ENCODE assay signal across 18 cellular contexts in genomic region chr1:243462929-243463697, GRCh38.
DNase-seq lines count a peak whose midpoint lies in the region; ATAC-seq and TF ChIP-seq lines count a peak whose summit lies in the region.
"Had no signal": no experiment of that assay in that cellular context is flagged by ENCODE, and none has a peak within 500 bp of the region (broad histone marks: within the 10 kb centered on the region; RNA-seq: fewer than 3 reads in every experiment).

No MANE protein-coding gene starts in this region.

- H2BK20ac ChIP-seq in H9 (ENCODE audit: low read depth, low read length, poor library complexity, severe bottlenecking) (no peak overlapping the region), IMR-90 (ENCODE audit: low read depth, low read length) (no peak overlapping the region)

- no CpG with 5 or more reads among the region's 1 CpG for WGBS in H9 (ENCODE audit: extremely low coverage, insufficient read length, low lambda C conversion rate)
- no CpG with 5 or more reads among the region's 1 CpG for WGBS in IMR-90 (ENCODE audit: extremely low coverage in 2 of 2, insufficient read length in 1 of 2), 2 experiments
- WGBS in trophoblast cell (ENCODE audit: extremely low coverage, insufficient coverage, insufficient read length): no CpG with 5 or more reads among the region's 1 CpG

- H3K56ac ChIP-seq in H9 (ENCODE audit: insufficient read length, low read depth, low read length): no peak overlapping the region
- no peak overlapping the region for H3K56ac ChIP-seq in IMR-90 (ENCODE audit: extremely low read depth, insufficient read depth, low read length)

- intact Hi-C loops in IMR-90 (cut with micrococcal nuclease): no loop called here
- intact Hi-C loops in dorsolateral prefrontal cortex (cut with DNase I): no loop called here
- intact Hi-C loops in OCI-LY7 (cut with micrococcal nuclease; ENCODE audit: unreplicated experiment): no loop called here

- no peak for TF ChIP-seq POLR2A in IMR-90 (IDR thresholded peaks at IDR 0.05; ENCODE audit: low read depth, low read length)

- H3K79me1 ChIP-seq in H9 (ENCODE audit: insufficient read depth, low read depth, low read length, poor library complexity, severe bottlenecking): no peaks in the 10 kb centered on the region
- no peaks in the 10 kb centered on the region for H3K79me1 ChIP-seq in IMR-90 (ENCODE audit: low read depth in 1 of 2, low read length in 2 of 2)
- H3K79me1 ChIP-seq in trophoblast cell (ENCODE audit: low read length): no peaks in the 10 kb centered on the region

- DNase-seq in H9: peak; percentile 7
- no peak for DNase-seq in IMR-90
- DNase-seq in dorsolateral prefrontal cortex: no peak
- peak; percentile 62 to 76 for DNase-seq in trophoblast cell
- no peak for DNase-seq in NCI-H1105 (lab: John Stamatoyannopoulos, UW)
- no peak for DNase-seq in OCI-LY7 (ENCODE audit: low spot score)
- no peak for DNase-seq in GM13977 (ENCODE audit: low spot score)
- DNase-seq: C1 segment of cervical spinal cord; Calu3; CD4-positive, alpha-beta memory T cell; COR-L47; DMS53; DMS79 treated with DMSO at 0.1 percent for 48 hours; GF-D8; GM23248; H7 had no signal

- H3K4me2 ChIP-seq in H9 (ENCODE audit: insufficient read depth, insufficient read length, low read length): no peak overlapping the region
- no peak overlapping the region for H3K4me2 ChIP-seq in IMR-90 (ENCODE audit: low read depth, low read length)
- H3K4me2 ChIP-seq in trophoblast cell (ENCODE audit: low read length): no peak overlapping the region
- H3K4me2 ChIP-seq in OCI-LY7 (ENCODE audit: low read length): no peak overlapping the region

- POLR2A ChIA-PET in IMR-90 (lab: Charles Lee; ENCODE audit: unreplicated experiment) (no interaction called here), OCI-LY7 (lab: Charles Lee) (interaction anchor here (0.7 kb wide), 1 partner anchor 382 kb away, joined by 3 read pairs; no protein-coding TSS in a partner anchor)

- no peak overlapping the region for H3T11ph ChIP-seq in H9 (ENCODE audit: low read length)

- H2BK5ac ChIP-seq in H9 (ENCODE audit: insufficient read length, low read length) (no peak overlapping the region), IMR-90 (ENCODE audit: low read depth, low read length, poor library complexity, severe bottlenecking) (no peak overlapping the region), trophoblast cell (ENCODE audit: low read depth, low read length, poor library complexity) (no peak overlapping the region)

- ATAC-seq in IMR-90 (ENCODE audit: low read depth) (peak; percentile 85), GM18861 (IDR thresholded peaks at IDR 0.05; ENCODE audit: unreplicated experiment) (no peak)
- ATAC-seq: HCT116 had no signal

- CTCF ChIA-PET in IMR-90 (lab: Yijun Ruan, JAX) (no interaction called here), OCI-LY7 (lab: Charles Lee; ENCODE audit: unreplicated experiment) (no interaction called here)

- H2BK120ac ChIP-seq in H9 (ENCODE audit: low read depth, low read length, poor library complexity, severe bottlenecking): no peak overlapping the region
- H2BK120ac ChIP-seq in IMR-90 (ENCODE audit: low read depth, low read length): no peak overlapping the region
- H2BK120ac ChIP-seq in trophoblast cell (ENCODE audit: insufficient read depth, low read length, poor library complexity): no peak overlapping the region

- H4K20me1 ChIP-seq in H9 (ENCODE audit: control insufficient read depth, insufficient read depth, insufficient read length) (no peaks in the 10 kb centered on the region), IMR-90 (ENCODE audit: insufficient read depth, low read length) (no peaks in the 10 kb centered on the region), OCI-LY7 (ENCODE audit: insufficient read depth, low read length) (no peaks in the 10 kb centered on the region)

- no peaks in the 10 kb centered on the region for H3K4me1 Mint-ChIP-seq in H9
- H3K4me1 Mint-ChIP-seq: CD4-positive, alpha-beta memory T cell had no signal

- H2AK5ac ChIP-seq in H9 (ENCODE audit: insufficient read length, low read length): no peak overlapping the region
- H2AK5ac ChIP-seq in IMR-90 (ENCODE audit: low read depth, low read length): no peak overlapping the region
- H2AK5ac ChIP-seq in trophoblast cell (ENCODE audit: low read length): no peak overlapping the region

- BruUV-seq in IMR-90 (replicated peaks; lab: Mats Ljungman, UMichigan): no TSS peak
- BruUV-seq in OCI-LY7 (replicated peaks; lab: Mats Ljungman, UMichigan): no TSS peak

- no peak overlapping the region for H3K27ac ChIP-seq in H9 (ENCODE audit: insufficient read length, low read depth, low read length)
- H3K27ac ChIP-seq in IMR-90 (ENCODE audit: insufficient read depth, low read length): no peak overlapping the region
- H3K27ac ChIP-seq in dorsolateral prefrontal cortex: peak overlapping the region in 45 of 59 donors; percentile 0 to 78 (median 46)
- H3K27ac ChIP-seq in trophoblast cell (ENCODE audit: low read depth, low read length): no peak overlapping the region
- H3K27ac ChIP-seq in OCI-LY7 (ENCODE audit: low read depth, low read length, poor library complexity, severe bottlenecking): no peak overlapping the region
- H3K27ac ChIP-seq: GM23248 had no signal

- H3K27ac Mint-ChIP-seq in H9: no peak overlapping the region

- H3K36me3 ChIP-seq in IMR-90 (ENCODE audit: control insufficient read depth, insufficient read depth, low read length) (peaks cover 2% of the 10 kb centered on the region; the same call in 1 of the 2 replicates), trophoblast cell (ENCODE audit: control insufficient read depth in 1 of 2, insufficient read depth in 2 of 2, low read length in 2 of 2) (peaks cover 0 to 2% of the 10 kb centered on the region in 2 experiments), OCI-LY7 (ENCODE audit: insufficient read depth, low read length) (no peaks in the 10 kb centered on the region)

- no peak overlapping the region for H4K8ac ChIP-seq in H9 (replicated peaks; ENCODE audit: insufficient read length, low read depth, low read length)
- H4K8ac ChIP-seq in IMR-90 (ENCODE audit: low read depth in 2 of 2, low read length in 2 of 2): no peak overlapping the region
- no peak overlapping the region for H4K8ac ChIP-seq in trophoblast cell (ENCODE audit: low read depth, low read length)

- H3K23me2 ChIP-seq in H9 (ENCODE audit: insufficient read length, low read depth, low read length, poor library complexity, severe bottlenecking): no peaks in the 10 kb centered on the region

- H4K91ac ChIP-seq in H9 (ENCODE audit: insufficient read length, low read depth, low read length) (no peak overlapping the region), IMR-90 (ENCODE audit: insufficient read depth, low read depth, low read length) (no peak overlapping the region), trophoblast cell (ENCODE audit: low read depth, low read length) (no peak overlapping the region)

- dilution Hi-C loops in IMR-90 (cut with HindIII; ENCODE audit: low sequenced_read_pairs, unreplicated experiment): no loop called here

- no peak overlapping the region for H3K9ac ChIP-seq in H9 (ENCODE audit: extremely low read depth, insufficient read length, low read length)
- no peak overlapping the region for H3K9ac ChIP-seq in IMR-90 (ENCODE audit: low read depth, low read length)
- no peak overlapping the region for H3K9ac ChIP-seq in trophoblast cell (ENCODE audit: low read length)
- H3K9ac ChIP-seq: GM23248 had no signal

- no peaks in the 10 kb centered on the region for H3K9me2 ChIP-seq in OCI-LY7 (ENCODE audit: insufficient read depth, low read length)

- no peaks in the 10 kb centered on the region for H3K36me3 Mint-ChIP-seq in H9 (ENCODE audit: insufficient read depth in 1 of 3, low read depth in 3 of 3)

- H3K9me3 Mint-ChIP-seq in H9: no peaks in the 10 kb centered on the region
- H3K9me3 Mint-ChIP-seq: CD4-positive, alpha-beta memory T cell had no signal

- no peak overlapping the region for H2AFZ ChIP-seq in H9 (ENCODE audit: low read length)
- no peak overlapping the region for H2AFZ ChIP-seq in IMR-90 (replicated peaks; ENCODE audit: low read length, poor library complexity)
- H2AFZ ChIP-seq in trophoblast cell (ENCODE audit: insufficient read depth, low read length, poor library complexity): no peak overlapping the region
- H2AFZ ChIP-seq in OCI-LY7 (ENCODE audit: low read length): no peak overlapping the region
- H2AFZ ChIP-seq: GM23248 had no signal

- H3K9me3 ChIP-seq in H9 (ENCODE audit: control insufficient read depth, low read depth, low read length): no peaks in the 10 kb centered on the region
- no peaks in the 10 kb centered on the region for H3K9me3 ChIP-seq in IMR-90 (ENCODE audit: control insufficient read depth, insufficient read depth, low read length)
- H3K9me3 ChIP-seq in trophoblast cell (ENCODE audit: insufficient read depth, low read depth, low read length): no peaks in the 10 kb centered on the region
- H3K9me3 ChIP-seq in OCI-LY7 (ENCODE audit: low read length): no peaks in the 10 kb centered on the region

- no peak overlapping the region for H2AK9ac ChIP-seq in IMR-90 (replicated peaks; ENCODE audit: low read depth, low read length, poor library complexity)

- no peak overlapping the region for H3K18ac ChIP-seq in H9 (ENCODE audit: insufficient read length, low read depth, low read length)
- H3K18ac ChIP-seq in IMR-90 (ENCODE audit: low read depth, low read length): no peak overlapping the region
- H3K18ac ChIP-seq in trophoblast cell (ENCODE audit: low read length): no peak overlapping the region

- H3K4me1 ChIP-seq in H9 (ENCODE audit: insufficient read depth, low read length): no peaks in the 10 kb centered on the region
- peaks cover 2% of the 10 kb centered on the region for H3K4me1 ChIP-seq in IMR-90 (ENCODE audit: control insufficient read depth, insufficient read depth, low read length)
- no peaks in the 10 kb centered on the region for H3K4me1 ChIP-seq in trophoblast cell (ENCODE audit: control insufficient read depth in 1 of 2, insufficient read depth in 2 of 2, low read length in 2 of 2)
- no peaks in the 10 kb centered on the region for H3K4me1 ChIP-seq in OCI-LY7 (ENCODE audit: insufficient read depth, low read length, poor library complexity, severe bottlenecking)

- H3K14ac ChIP-seq in H9 (ENCODE audit: insufficient read depth, low read length) (no peak overlapping the region), IMR-90 (replicated peaks; ENCODE audit: low read depth, low read length) (no peak overlapping the region), trophoblast cell (ENCODE audit: low read length) (no peak overlapping the region)

- H4K5ac ChIP-seq in H9 (ENCODE audit: insufficient read length, low read depth, low read length) (no peak overlapping the region), IMR-90 (ENCODE audit: low read depth, low read length) (no peak overlapping the region)

- H4K12ac ChIP-seq in trophoblast cell (ENCODE audit: low read depth, low read length): no peak overlapping the region

- peaks cover 7% of the 10 kb centered on the region; the same call in 1 of the 2 replicates for H3K9me1 ChIP-seq in IMR-90 (ENCODE audit: insufficient read depth, low read length)

- in situ Hi-C loops in IMR-90 (cut with MboI; ENCODE audit: low sequenced_read_pairs) (no loop called here), GM13977 (cut with MboI; ENCODE audit: low pct_unique_long_range_greater_than_20kb, low sequenced_read_pairs, unreplicated experiment) (no loop called here)

- no peak overlapping the region for H2BK12ac ChIP-seq in H9 (ENCODE audit: insufficient read length, low read depth, low read length)
- no peak overlapping the region for H2BK12ac ChIP-seq in trophoblast cell (ENCODE audit: low read length)

- H3K4me3 Mint-ChIP-seq in H9: no peak overlapping the region
- H3K4me3 Mint-ChIP-seq: CD4-positive, alpha-beta memory T cell had no signal

- no peak overlapping the region for H3K4ac ChIP-seq in H9 (ENCODE audit: low read depth, low read length)
- H3K4ac ChIP-seq in IMR-90 (ENCODE audit: low read depth, low read length): no peak overlapping the region
- no peak overlapping the region for H3K4ac ChIP-seq in trophoblast cell (ENCODE audit: low read depth, low read length)

- H3K79me2 ChIP-seq in H9 (ENCODE audit: insufficient read depth, low read length): no peaks in the 10 kb centered on the region
- no peaks in the 10 kb centered on the region for H3K79me2 ChIP-seq in trophoblast cell (ENCODE audit: control insufficient read depth, insufficient read depth, low read length, poor library complexity)
- no peaks in the 10 kb centered on the region for H3K79me2 ChIP-seq in OCI-LY7 (ENCODE audit: insufficient read depth, low read depth, low read length)

- H2BK15ac ChIP-seq in H9 (ENCODE audit: low read depth, low read length) (no peak overlapping the region), IMR-90 (ENCODE audit: low read depth, low read length) (no peak overlapping the region; the same call in 2 of the 3 replicates)

- H3K27me3 Mint-ChIP-seq in H9 (ENCODE audit: low read depth): no peaks in the 10 kb centered on the region
- H3K27me3 Mint-ChIP-seq: CD4-positive, alpha-beta memory T cell had no signal

- H3K23ac ChIP-seq in H9 (ENCODE audit: insufficient read length, low read depth, low read length) (no peak overlapping the region), IMR-90 (ENCODE audit: low read depth, low read length) (no peak overlapping the region), trophoblast cell (ENCODE audit: low read length) (no peak overlapping the region)

- TF ChIP-seq RAD21 in IMR-90 (IDR thresholded peaks at IDR 0.05; ENCODE audit: low read length): no peak

- H3K27me3 ChIP-seq in H9 (ENCODE audit: insufficient read depth, low read length) (no peaks in the 10 kb centered on the region), IMR-90 (ENCODE audit: control insufficient read depth, insufficient read depth, low read length) (no peaks in the 10 kb centered on the region), dorsolateral prefrontal cortex (no peaks in the 10 kb centered on the region), trophoblast cell (ENCODE audit: insufficient read depth, low read length) (no peaks in the 10 kb centered on the region)

- TF ChIP-seq CTCF in H9 (conservative IDR thresholded peaks at IDR 0.05) (no peak), IMR-90 (conservative IDR thresholded peaks at IDR 0.05; ENCODE audit: low read depth, low read length) (no peak), dorsolateral prefrontal cortex (IDR thresholded peaks at IDR 0.05 in 54 of 56, conservative IDR thresholded peaks at IDR 0.05 in 2 of 56; ENCODE audit: low read depth in 1 of 56, partially characterized antibody in 56 of 56) (no peak), OCI-LY7 (conservative IDR thresholded peaks at IDR 0.05; ENCODE audit: low read length) (no peak), GM13977 (IDR thresholded peaks at IDR 0.05; ENCODE audit: extremely low read depth, insufficient read depth, missing control alignments) (no peak)

- H3K4me3 ChIP-seq in IMR-90 (ENCODE audit: insufficient read depth, low read depth, low read length) (no peak overlapping the region), dorsolateral prefrontal cortex (no peak overlapping the region), trophoblast cell (ENCODE audit: low read depth, low read length) (no peak overlapping the region), OCI-LY7 (ENCODE audit: low read depth, low read length, poor library complexity, severe bottlenecking) (no peak overlapping the region)
- H3K4me3 ChIP-seq: GM23248 had no signal

Comparison
In these comparisons a context has a peak if more than half of its experiments do, and no peak if none do; other contexts are left out.
1. DNase-seq: peak in H9 (single experiment) and trophoblast cell (2 of 2); none in IMR-90 (single experiment), dorsolateral prefrontal cortex (0 of 10), NCI-H1105 (single experiment), OCI-LY7 (single experiment) and GM13977 (single experiment).
2. H3K27ac ChIP-seq: peak in dorsolateral prefrontal cortex (45 of 59); none in H9 (single experiment), IMR-90 (single experiment), trophoblast cell (single experiment) and OCI-LY7 (single experiment).